10 cellular contexts compared by ENCODE assay signal in the genomic region with DNA sequence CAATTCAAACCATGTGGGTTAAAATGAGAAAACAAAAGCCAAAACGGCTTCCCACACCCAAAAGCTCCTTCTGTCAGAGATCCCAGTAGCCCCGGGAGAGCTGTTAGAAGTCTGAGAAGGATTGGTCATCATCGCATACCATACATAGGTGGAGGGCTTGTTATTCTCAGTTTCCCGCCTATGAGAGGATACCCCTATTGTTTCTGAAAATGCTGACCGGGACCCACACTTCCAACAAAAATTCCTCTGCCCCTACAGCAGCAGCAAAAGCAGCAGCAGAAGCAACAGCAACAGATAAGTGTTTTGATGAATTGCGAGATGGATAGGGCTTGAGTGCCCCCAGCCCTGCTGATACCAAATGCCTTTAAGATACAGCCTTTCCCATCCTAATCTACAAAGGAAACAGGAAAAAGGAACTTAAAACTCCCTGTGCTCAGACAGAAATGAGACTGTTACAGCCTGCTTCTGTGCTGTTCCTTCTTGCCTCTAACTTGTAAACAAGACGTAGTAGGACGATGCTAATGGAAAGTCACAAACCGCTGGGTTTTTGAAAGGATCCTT. TPM values are rescaled to one million over a fixed set of nuclear protein-coding genes. Genes with fewer than 3 reads are reported as not detected.
DNase-seq lines count a peak whose midpoint lies in the region; ATAC-seq, FAIRE-seq and TF ChIP-seq lines count a peak whose summit lies in the region.
"Had no signal": no experiment of that assay in that cellular context is flagged by ENCODE, and none has a peak within 500 bp of the region (broad histone marks: within the 10 kb centered on the region; RNA-seq: fewer than 3 reads in every experiment).

A gene (plus strand): TSS at position 245 of the 561 bp plus-strand sequence. CDS start 366 bp downstream, outside the sequence.

- TF ChIP-seq RAD21 in liver (IDR thresholded peaks at IDR 0.05) (peak in 1 of 2 donors; percentile 26), HepG2 (CRISPR knock-in tag; IDR thresholded peaks at IDR 0.05) (no peak)

- peak within 1 kb of the TSS; percentile 67 for H3K27ac Mint-ChIP-seq in nephron progenitor cell

- H3K4me3 ChIP-seq in liver (ENCODE audit: low read depth in 1 of 3, low read length in 3 of 3): peak within 1 kb of the TSS in 1 of 3 donors; percentile 38
- no peak within 1 kb of the TSS for H3K4me3 ChIP-seq in HepG2 (replicated peaks in 1 of 3; ENCODE audit: insufficient read depth in 1 of 3, low read depth in 2 of 3, low read length in 3 of 3)
- H3K4me3 ChIP-seq in vagina: peak within 1 kb of the TSS in 1 of 2 donors; percentile 31
- H3K4me3 ChIP-seq: A549 had no signal

- no peaks in the 10 kb centered on the region for H4K20me1 ChIP-seq in HepG2 (ENCODE audit: insufficient read depth, low read length)

- no peaks in the 10 kb centered on the region for H3K36me3 ChIP-seq in liver (ENCODE audit: control insufficient read depth in 4 of 4, insufficient read depth in 3 of 4, low read depth in 1 of 4, low read length in 3 of 4)
- no peaks in the 10 kb centered on the region for H3K36me3 ChIP-seq in HepG2 (replicated peaks in 1 of 2; ENCODE audit: control insufficient read depth in 1 of 2, insufficient read depth in 2 of 2, low read length in 2 of 2)
- H3K36me3 ChIP-seq in vagina: no peaks in the 10 kb centered on the region

- CTCF ChIA-PET in HepG2 (lab: Yijun Ruan, JAX; ENCODE audit: low intra/inter-chr PET ratio, low total read pairs): no interaction called here

- no peak for TF ChIP-seq POLR2A in HepG2 (IDR thresholded peaks at IDR 0.05; ENCODE audit: insufficient read depth in 1 of 2, low read depth in 2 of 2, low read length in 2 of 2)
- TF ChIP-seq POLR2A in vagina (IDR thresholded peaks at IDR 0.05): no peak

- no peaks in the 10 kb centered on the region for H3K27me3 ChIP-seq in liver (ENCODE audit: control insufficient read depth in 4 of 4, insufficient read depth in 4 of 4, low read length in 3 of 4)
- 0 out of 5 replicates have a peak, but pooled peaks cover 1 to 2% of the 10 kb centered on the region in 2 experiments for H3K27me3 ChIP-seq in HepG2 (ENCODE audit: control insufficient read depth in 1 of 2, insufficient read depth in 2 of 2, low read length in 2 of 2)
- H3K27me3 ChIP-seq in vagina: no peaks in the 10 kb centered on the region

- TF ChIP-seq EP300 in HepG2 (IDR thresholded peaks at IDR 0.05; ENCODE audit: low read depth in 2 of 2, low read length in 2 of 2): no peak
- no peak for TF ChIP-seq EP300 in HepG2 (CRISPR knock-in tag; IDR thresholded peaks at IDR 0.05; ENCODE audit: borderline replicate concordance)

- H3K27ac ChIP-seq in liver (ENCODE audit: low read depth in 1 of 2, low read length in 2 of 2) (peak within 1 kb of the TSS in 1 of 2 donors; percentile 37), HepG2 (ENCODE audit: extremely low read length, insufficient read depth, low read length) (no peak within 1 kb of the TSS), vagina (peak within 1 kb of the TSS; percentile 56)
- H3K27ac ChIP-seq: A549 had no signal

- H3K9me3 Mint-ChIP-seq in nephron progenitor cell: no peaks in the 10 kb centered on the region

- H3K4me1 Mint-ChIP-seq in nephron progenitor cell: peaks cover 18% of the 10 kb centered on the region

- H3K9ac ChIP-seq in liver (ENCODE audit: low read depth in 1 of 2, low read length in 2 of 2): peak within 1 kb of the TSS in 1 of 2 donors; percentile 30
- no peak within 1 kb of the TSS for H3K9ac ChIP-seq in HepG2 (ENCODE audit: insufficient read depth, low read depth, low read length)

- 36% methylated on average over 9 of the region's 9 CpGs for WGBS in liver
- 31% methylated on average over 9 of the region's 9 CpGs for WGBS in HepG2 (ENCODE audit: low lambda C conversion rate)

- no peaks in the 10 kb centered on the region for H3K36me3 Mint-ChIP-seq in nephron progenitor cell (ENCODE audit: low read depth)

- BruUV-seq in HepG2 (replicated peaks; lab: Mats Ljungman, UMichigan): no TSS peak

- H3K79me2 ChIP-seq in HepG2 (ENCODE audit: insufficient read depth, low read length): no peaks in the 10 kb centered on the region

- H3K4me1 ChIP-seq in liver (ENCODE audit: control insufficient read depth in 4 of 4, insufficient read depth in 4 of 4, low read length in 3 of 4) (no peaks in the 10 kb centered on the region), HepG2 (ENCODE audit: insufficient read depth, low read length) (no peaks in the 10 kb centered on the region), vagina (no peaks in the 10 kb centered on the region)
- H3K4me1 ChIP-seq: A549 had no signal

- no peak within 1 kb of the TSS for H2AFZ ChIP-seq in HepG2 (ENCODE audit: low read length)

- POLR2A ChIA-PET in HepG2 (lab: Yijun Ruan, JAX): no interaction called here

- in situ Hi-C loops in HepG2 (cut with HindIII; ENCODE audit: extremely low pct_ligation_motif_present, low pct_unique_long_range_greater_than_20kb): no loop called here

- H3K9me3 ChIP-seq in liver (ENCODE audit: control insufficient read depth in 4 of 4, low read length in 3 of 4) (no peaks in the 10 kb centered on the region), HepG2 (ENCODE audit: low read length) (no peaks in the 10 kb centered on the region), vagina (no peaks in the 10 kb centered on the region)
- H3K9me3 ChIP-seq: A549 had no signal

- intact Hi-C loops in HepG2 (cut with micrococcal nuclease; ENCODE audit: unreplicated experiment) (no loop called here), Right ventricle myocardium superior (cut with DNase I) (no loop called here), vagina (cut with DNase I) (no loop called here)

- H3K27me3 Mint-ChIP-seq in nephron progenitor cell (ENCODE audit: low read depth, poor library complexity): no peaks in the 10 kb centered on the region

- no peak for FAIRE-seq in HepG2 (lab: Jason Lieb, UNC)
- FAIRE-seq: A549 had no signal

- no peak for TF ChIP-seq CTCF in liver (IDR thresholded peaks at IDR 0.05; ENCODE audit: low read depth, low read length, missing input control)
- no peak for TF ChIP-seq CTCF in HepG2 (CRISPR knock-in tag; IDR thresholded peaks at IDR 0.05)
- no peak for TF ChIP-seq CTCF in nephron progenitor cell (IDR thresholded peaks at IDR 0.05)
- no peak for TF ChIP-seq CTCF in vagina (IDR thresholded peaks at IDR 0.05)

- peak within 1 kb of the TSS; percentile 76 for H3K4me3 Mint-ChIP-seq in nephron progenitor cell

- H3K4me2 ChIP-seq in HepG2 (ENCODE audit: low read depth, low read length): no peak within 1 kb of the TSS
- H3K4me2 ChIP-seq: A549 had no signal

- no peak for ATAC-seq in HepG2
- peak; percentile 64 for ATAC-seq in Right ventricle myocardium superior (ENCODE audit: poor library complexity)
- no peak for ATAC-seq in GM21381 (IDR thresholded peaks at IDR 0.05; ENCODE audit: unreplicated experiment)
- ATAC-seq in GM19023 (IDR thresholded peaks at IDR 0.05; ENCODE audit: unreplicated experiment): no peak
- ATAC-seq: A549 had no signal

- DNase-seq in HepG2 (ENCODE audit: low spot score): no peak
- no peak for DNase-seq in Right ventricle myocardium superior
- DNase-seq in nephron progenitor cell: no peak
- DNase-seq in vagina (ENCODE audit: extremely low spot score in 2 of 2): no peak
- DNase-seq in activated CD4-positive, alpha-beta T cell treated with anti-CD3 and anti-CD28 coated beads for 4 hours: no peak
- DNase-seq: NCI-H1417 treated with DMSO at 0.1 percent for 48 hours had no signal

TF ChIP-seq in liver, 16 proteins besides CTCF, POLR2A, EP300 and RAD21:
- TF ChIP-seq NR2F2 (IDR thresholded peaks at IDR 0.05): peak; percentile 74
- peak; percentile 10 for TF ChIP-seq SP1 (IDR thresholded peaks at IDR 0.05)
- TF ChIP-seq, protein P1, sequence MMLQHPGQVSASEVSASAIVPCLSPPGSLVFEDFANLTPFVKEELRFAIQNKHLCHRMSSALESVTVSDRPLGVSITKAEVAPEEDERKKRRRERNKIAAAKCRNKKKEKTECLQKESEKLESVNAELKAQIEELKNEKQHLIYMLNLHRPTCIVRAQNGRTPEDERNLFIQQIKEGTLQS (IDR thresholded peaks at IDR 0.05): no peak

TF ChIP-seq in HepG2, 621 proteins besides CTCF, POLR2A, EP300 and RAD21:
- TF ChIP-seq KMT2B (CRISPR knock-in tag; IDR thresholded peaks at IDR 0.05): no peak
- TF ChIP-seq ZNF75D (CRISPR knock-in tag; IDR thresholded peaks at IDR 0.05; ENCODE audit: borderline replicate concordance): no peak
- no peak for TF ChIP-seq SOX6 (IDR thresholded peaks at IDR 0.05)
- TF ChIP-seq SOX6 (CRISPR knock-in tag; IDR thresholded peaks at IDR 0.05): no peak
- TF ChIP-seq ZSCAN21 (CRISPR knock-in tag; IDR thresholded peaks at IDR 0.05; ENCODE audit: borderline replicate concordance): no peak
- no peak for TF ChIP-seq ZNF556 (CRISPR knock-in tag; IDR thresholded peaks at IDR 0.05; ENCODE audit: borderline replicate concordance)
- TF ChIP-seq HMG20A (CRISPR knock-in tag; IDR thresholded peaks at IDR 0.05; ENCODE audit: borderline replicate concordance): no peak
- TF ChIP-seq ZNF841 (CRISPR knock-in tag; IDR thresholded peaks at IDR 0.05; ENCODE audit: borderline replicate concordance): no peak

RNA-seq across cellular contexts. Expression of the gene that starts here (rescaled TPM):
- total RNA-seq in liver (10 to 100 TPM; 11.7 to 13.8 TPM), HepG2 (2016; rRNA removed; fragmentation: Illumina TruSeq; extraction: Trizol) (not detected in 2 replicates), Right ventricle myocardium superior (19.1 TPM), vagina (12.5 TPM)
- polyA plus RNA-seq in liver (1 to 10 TPM; 2.9 to 5.2 TPM), HepG2 (2011; rRNA removed) (not detected in 2 replicates)
- not detected in 2 replicates for total RNA-seq in HepG2 (2016; cell fraction: cytosol; rRNA removed; fragmentation: Illumina TruSeq; extraction: Trizol; ENCODE audit: low read depth)
- not detected in 2 replicates for total RNA-seq in HepG2 (2016; cell fraction: insoluble cytoplasmic fraction; rRNA removed; fragmentation: Illumina TruSeq; extraction: Trizol)
- total RNA-seq in HepG2 (2016; cell fraction: membrane; rRNA removed; fragmentation: Illumina TruSeq; extraction: Trizol): not detected in 2 replicates
- total RNA-seq in HepG2 (2016; cell fraction: nucleus; rRNA removed; fragmentation: Illumina TruSeq; extraction: Trizol): not detected in 2 replicates
- not detected in 2 replicates for polyA plus RNA-seq in HepG2 (2011; cell fraction: cytosol; rRNA removed)
- not detected in 2 replicates for polyA plus RNA-seq in HepG2 (2011; cell fraction: nucleus; rRNA removed)
- polyA plus RNA-seq in HepG2 (2012): not detected in 2 replicates
- polyA plus RNA-seq in HepG2 (2016; cell fraction: cytosol; fragmentation: Illumina TruSeq; extraction: Trizol; ENCODE audit: low read depth): not detected in 2 replicates
- polyA plus RNA-seq in HepG2 (2016; cell fraction: insoluble cytoplasmic fraction; fragmentation: Illumina TruSeq; extraction: Trizol; ENCODE audit: low read depth): not detected in 2 replicates
- polyA plus RNA-seq in HepG2 (2016; cell fraction: membrane; fragmentation: Illumina TruSeq; extraction: Trizol; ENCODE audit: low read depth): not detected in 2 replicates
- not detected in 2 replicates for polyA plus RNA-seq in HepG2 (2016; cell fraction: nucleus; fragmentation: Illumina TruSeq; extraction: Trizol; ENCODE audit: insufficient read depth, low read depth)
- polyA minus RNA-seq in HepG2 (2011; rRNA and poly(A)+ RNA removed; ENCODE audit: low replicate concordance): 0.05 TPM in 1 of 2 replicates, not detected in the other
- not detected in 2 replicates for polyA minus RNA-seq in HepG2 (2011; cell fraction: cytosol; rRNA and poly(A)+ RNA removed)
- polyA minus RNA-seq in HepG2 (2011; cell fraction: nucleus; rRNA and poly(A)+ RNA removed): not detected in 2 replicates

Comparison
In these comparisons a context has a peak if more than half of its experiments do, and no peak if none do; other contexts are left out.
1. RNA of the gene that starts here (total RNA-seq): 19.1 TPM in Right ventricle myocardium superior (single experiment), 11.7 to 13.8 TPM in liver and 12.5 TPM in vagina (single experiment); not detected in HepG2; every median in the first group is over 10 times any median in the second.